Comparison of ENCODE assay signal across 1 cellular context in genomic region chr4:132557660-132558059, GRCh38.
TF ChIP-seq lines count a peak whose summit lies in the region.

No MANE protein-coding gene starts in this region.

TF ChIP-seq in H1, 55 proteins besides CTCF, POLR2A, EP300 and RAD21 (continued from another document):
- TF ChIP-seq RNF2 (IDR thresholded peaks at IDR 0.05; ENCODE audit: borderline replicate concordance, low read depth, low read length, missing control alignments, poor library complexity, severe bottlenecking) (no peak), EGR1 (IDR thresholded peaks at IDR 0.05; ENCODE audit: borderline replicate concordance, low read depth, low read length) (no peak)
